1 cellular context compared by ENCODE assay signal in the genomic region with DNA sequence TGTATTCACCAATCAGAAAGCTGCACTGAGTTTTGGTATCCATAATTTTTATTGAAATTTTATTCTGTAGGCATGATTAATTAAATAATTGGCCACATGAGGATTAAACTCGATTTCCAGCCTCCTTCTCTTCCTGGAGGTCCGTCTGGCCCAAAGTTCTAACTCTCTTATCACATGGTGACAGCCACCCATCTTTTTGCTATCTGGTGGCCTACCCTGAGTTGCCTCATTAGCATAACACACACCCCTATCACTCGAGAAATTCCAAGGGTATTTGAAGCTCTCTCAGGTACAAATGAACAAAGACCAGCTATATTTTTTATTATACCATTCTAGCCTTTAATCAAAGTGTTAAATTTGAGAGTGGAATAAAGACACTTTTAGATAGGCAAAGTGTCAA.
TF ChIP-seq lines count a peak whose summit lies in the region.

No MANE protein-coding gene starts in this region.

TF ChIP-seq in A549, 52 proteins besides CTCF, POLR2A, EP300 and RAD21 (continued from another document):
- no peak for TF ChIP-seq BCL3 (IDR thresholded peaks at IDR 0.05)
- TF ChIP-seq EHF (CRISPR knock-in tag; IDR thresholded peaks at IDR 0.05), result no peak
- TF ChIP-seq CBX2 (IDR thresholded peaks at IDR 0.05; ENCODE audit: borderline replicate concordance, low read depth), result no peak
- TF ChIP-seq HDAC2 (IDR thresholded peaks at IDR 0.05), result no peak
- TF ChIP-seq HEYL (CRISPR knock-in tag; IDR thresholded peaks at IDR 0.05), result no peak
- TF ChIP-seq HES2 (IDR thresholded peaks at IDR 0.05), result no peak
- TF ChIP-seq GATA3 (IDR thresholded peaks at IDR 0.05; ENCODE audit: borderline replicate concordance), result no peak
- TF ChIP-seq MAZ (IDR thresholded peaks at IDR 0.05; ENCODE audit: borderline replicate concordance, low read depth, low read length), result no peak
- no peak for TF ChIP-seq ZNF302 (CRISPR knock-in tag; IDR thresholded peaks at IDR 0.05)
- TF ChIP-seq PHF8 (IDR thresholded peaks at IDR 0.05; ENCODE audit: borderline replicate concordance, low read depth), result no peak
- no peak for TF ChIP-seq TFCP2L1 (CRISPR knock-in tag; IDR thresholded peaks at IDR 0.05)
- TF ChIP-seq FOXS1 (CRISPR knock-in tag; IDR thresholded peaks at IDR 0.05), result no peak
